In the genomic region with DNA sequence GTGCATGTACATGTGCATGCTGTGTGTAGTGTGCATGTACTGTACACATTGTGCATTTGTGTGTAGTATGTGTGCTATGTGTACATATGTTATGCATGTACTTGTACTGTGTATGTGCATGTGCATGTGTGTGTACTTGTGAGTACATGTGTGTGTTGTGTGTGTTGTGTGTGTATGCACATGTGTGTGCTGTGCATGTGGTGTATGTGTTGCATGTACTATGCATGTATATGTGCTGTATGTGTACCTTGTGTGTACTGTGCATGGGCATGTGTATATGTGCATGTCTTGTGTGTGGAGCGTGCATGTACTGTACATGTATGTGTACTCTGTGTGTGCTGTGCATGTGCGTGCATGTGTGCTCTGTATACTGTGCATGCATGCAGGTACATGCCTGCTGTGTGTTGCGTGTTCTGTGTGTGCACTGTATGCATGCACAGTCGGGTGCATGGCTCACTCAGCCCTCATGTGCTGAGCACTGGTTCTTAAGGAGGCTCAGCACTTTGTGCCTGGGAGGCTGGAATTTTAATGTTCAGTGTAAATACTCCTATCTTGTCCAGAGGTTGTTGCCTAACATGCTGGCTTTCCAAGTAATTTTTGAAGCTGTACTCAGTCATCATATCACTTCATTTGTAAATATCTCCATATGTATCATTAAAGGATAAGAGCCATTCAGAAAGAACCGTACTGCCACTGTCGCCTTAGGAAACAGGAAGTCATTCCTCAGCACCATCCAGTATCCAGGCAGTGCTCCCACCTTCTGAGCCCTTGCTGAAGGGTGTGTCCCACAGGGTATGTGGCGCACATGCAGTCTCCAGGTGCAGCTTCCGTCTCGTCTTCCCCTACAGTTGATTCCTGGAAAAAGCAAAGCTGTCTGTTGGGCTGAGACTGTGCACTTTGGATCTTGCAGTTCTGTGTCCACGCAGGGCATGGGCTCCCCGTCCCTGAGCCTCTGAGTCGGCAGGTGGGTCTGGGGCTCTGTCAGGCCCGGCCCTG, we compare ENCODE assay signal across 20 cellular contexts. TPM values are rescaled to one million over a fixed set of nuclear protein-coding genes. Genes with fewer than 3 reads are reported as not detected.
A peak's percentile ranks its signal among the peaks of the same experiment; 100 is the strongest.
DNase-seq lines count a peak whose midpoint lies in the region; ATAC-seq and TF ChIP-seq lines count a peak whose summit lies in the region.
"Had no signal": no experiment of that assay in that cellular context is flagged by ENCODE, and none has a peak within 500 bp of the region (broad histone marks: within the 10 kb centered on the region; RNA-seq: fewer than 3 reads in every experiment).

No MANE protein-coding gene starts in this region.

- no peak for DNase-seq in CD4-positive, CD25-positive, alpha-beta regulatory T cell
- no peak for DNase-seq in CD8-positive, alpha-beta T cell
- DNase-seq in T-cell (no peak), mucosa of descending colon (peak in 1 of 3 donors; percentile 46), cortex of kidney (lab: John Stamatoyannopoulos, UW) (no peak)
- no peak for DNase-seq in stimulated activated CD4-positive, alpha-beta T cell treated with anti-CD3 and anti-CD28 coated beads, Interleukin-4, amount 100 ng/mL, for 24 hours
- DNase-seq: amygdala, GDM1, glutamatergic neuron, NCI-H1694, occipital lobe, RPMI8226, uterus had no signal

- peak overlapping the region; percentile 23 for H3K4me3 ChIP-seq in CD4-positive, CD25-positive, alpha-beta regulatory T cell (ENCODE audit: low read depth, low read length)
- H3K4me3 ChIP-seq in CD8-positive, alpha-beta T cell (ENCODE audit: low read depth, low read length) = no peak overlapping the region
- no peak overlapping the region for H3K4me3 ChIP-seq in mucosa of descending colon
- H3K4me3 ChIP-seq: GM12878, right atrium auricular region, uterus had no signal

- H3K36me3 Mint-ChIP-seq in CD4-positive, CD25-positive, alpha-beta regulatory T cell = peaks cover 15% of the 10 kb centered on the region
- H3K36me3 Mint-ChIP-seq in CD8-positive, alpha-beta T cell = peaks cover 32% of the 10 kb centered on the region
- peaks cover 23% of the 10 kb centered on the region for H3K36me3 Mint-ChIP-seq in T-cell

- CTCF ChIA-PET in CD8-positive, alpha-beta T cell (lab: Charles Lee) = interaction anchor here (2.3 to 12.5 kb wide), 2 partner anchors 7 to 183 kb away, joined by 8 to 264 read pairs; a partner anchor contains a TSS
- CTCF ChIA-PET in T-cell (lab: Charles Lee) = no interaction called here

- POLR2A ChIA-PET in CD8-positive, alpha-beta T cell (lab: Charles Lee) = interaction anchor here (1.0 to 3.0 kb wide), 5 partner anchors 7 to 102 kb away, joined by 3 to 24 read pairs (median 4); no protein-coding TSS in a partner anchor
- POLR2A ChIA-PET in T-cell (lab: Charles Lee) = no interaction called here

- TF ChIP-seq CTCF in CD8-positive, alpha-beta T cell (IDR thresholded peaks at IDR 0.05) = no peak
- no peak for TF ChIP-seq CTCF in mucosa of descending colon (IDR thresholded peaks at IDR 0.05)

- H3K27ac Mint-ChIP-seq in CD4-positive, CD25-positive, alpha-beta regulatory T cell = peak overlapping the region; percentile 73 to 91 (median 90)
- peak overlapping the region; percentile 60 for H3K27ac Mint-ChIP-seq in CD8-positive, alpha-beta T cell
- peak overlapping the region; percentile 91 to 95 for H3K27ac Mint-ChIP-seq in T-cell

- peak overlapping the region in 3 of 4 donors; percentile 61 to 79 (median 76) for H3K4me3 Mint-ChIP-seq in CD4-positive, CD25-positive, alpha-beta regulatory T cell
- peak overlapping the region; percentile 64 for H3K4me3 Mint-ChIP-seq in CD8-positive, alpha-beta T cell
- H3K4me3 Mint-ChIP-seq in T-cell = peak overlapping the region in 2 of 3 donors; percentile 25 to 77

- ATAC-seq in CD4-positive, CD25-positive, alpha-beta regulatory T cell (ENCODE audit: low read depth in 2 of 2) = no peak
- ATAC-seq in CD8-positive, alpha-beta T cell = no peak
- no peak for ATAC-seq in T-cell (replicated peaks in 1 of 4)
- ATAC-seq in mucosa of descending colon = peak; percentile 8
- ATAC-seq in HG02642 (IDR thresholded peaks at IDR 0.05; ENCODE audit: poor library complexity, unreplicated experiment) = no peak
- ATAC-seq: GM12878 had no signal

- intact Hi-C loops in CD8-positive, alpha-beta T cell (cut with DNase I, micrococcal nuclease) = loop anchor here (2.0 to 10.0 kb wide), 2 partner anchors 315 to 317 kb away; a partner anchor contains a TSS
- intact Hi-C loops in mucosa of descending colon (cut with DNase I, micrococcal nuclease) = loop anchor here in 1 of 2 donors (10.0 kb wide), 1 partner anchor 283 kb away; no protein-coding TSS in a partner anchor

- no peak overlapping the region for H3K27ac ChIP-seq in CD4-positive, CD25-positive, alpha-beta regulatory T cell (ENCODE audit: insufficient read depth, low read length, poor library complexity, severe bottlenecking)
- no peak overlapping the region for H3K27ac ChIP-seq in CD8-positive, alpha-beta T cell (ENCODE audit: low read depth, low read length)
- H3K27ac ChIP-seq: right atrium auricular region, uterus had no signal

- H3K4me1 Mint-ChIP-seq in CD4-positive, CD25-positive, alpha-beta regulatory T cell = peaks cover 10 to 58% (median 38%) of the 10 kb centered on the region in 4 donors
- peaks cover 68% of the 10 kb centered on the region for H3K4me1 Mint-ChIP-seq in CD8-positive, alpha-beta T cell (ENCODE audit: low read depth)
- peaks cover 56 to 70% (median 58%) of the 10 kb centered on the region in 3 donors for H3K4me1 Mint-ChIP-seq in T-cell

- peaks cover 49% of the 10 kb centered on the region for H3K4me1 ChIP-seq in CD4-positive, CD25-positive, alpha-beta regulatory T cell (ENCODE audit: control insufficient read depth, insufficient read depth, low read length, poor library complexity, severe bottlenecking)
- H3K4me1 ChIP-seq in CD8-positive, alpha-beta T cell (ENCODE audit: insufficient read depth, low read length) = peaks cover 60% of the 10 kb centered on the region
- peaks cover 10% of the 10 kb centered on the region for H3K4me1 ChIP-seq in mucosa of descending colon (ENCODE audit: low read depth)

- no peaks in the 10 kb centered on the region for H3K27me3 Mint-ChIP-seq in CD4-positive, CD25-positive, alpha-beta regulatory T cell
- H3K27me3 Mint-ChIP-seq in CD8-positive, alpha-beta T cell (ENCODE audit: low read depth) = no peaks in the 10 kb centered on the region
- H3K27me3 Mint-ChIP-seq in T-cell = no peaks in the 10 kb centered on the region

- peaks cover 5% of the 10 kb centered on the region for H3K36me3 ChIP-seq in CD4-positive, CD25-positive, alpha-beta regulatory T cell (ENCODE audit: control insufficient read depth, insufficient read depth, low read length)
- H3K36me3 ChIP-seq in CD8-positive, alpha-beta T cell (ENCODE audit: insufficient read depth, low read length) = peaks cover 6% of the 10 kb centered on the region
- peaks cover 3% of the 10 kb centered on the region for H3K36me3 ChIP-seq in mucosa of descending colon (ENCODE audit: low read depth)
- H3K36me3 ChIP-seq: uterus had no signal

- H3K9me3 Mint-ChIP-seq in CD4-positive, CD25-positive, alpha-beta regulatory T cell = no peaks in the 10 kb centered on the region
- no peaks in the 10 kb centered on the region for H3K9me3 Mint-ChIP-seq in CD8-positive, alpha-beta T cell
- no peaks in the 10 kb centered on the region for H3K9me3 Mint-ChIP-seq in T-cell

- no peaks in the 10 kb centered on the region for H3K27me3 ChIP-seq in CD4-positive, CD25-positive, alpha-beta regulatory T cell (ENCODE audit: control insufficient read depth, insufficient read depth, low read length)
- H3K27me3 ChIP-seq in CD8-positive, alpha-beta T cell (ENCODE audit: insufficient read depth, low read length) = no peaks in the 10 kb centered on the region
- H3K27me3 ChIP-seq: right atrium auricular region, uterus had no signal

- no peaks in the 10 kb centered on the region for H3K9me3 ChIP-seq in CD4-positive, CD25-positive, alpha-beta regulatory T cell (ENCODE audit: control insufficient read depth in 2 of 2, low read length in 2 of 2)
- no peaks in the 10 kb centered on the region for H3K9me3 ChIP-seq in CD8-positive, alpha-beta T cell (ENCODE audit: low read length)
- no peaks in the 10 kb centered on the region for H3K9me3 ChIP-seq in mucosa of descending colon
- H3K9me3 ChIP-seq: right atrium auricular region, uterus had no signal

RNA-seq across cellular contexts. Expression of a gene that starts 32.5 kb away (rescaled TPM):
- total RNA-seq in CD4-positive, CD25-positive, alpha-beta regulatory T cell = 26.3 TPM
- 10 to 100 TPM; 47.0 to 60.1 (median 52.0) TPM for polyA plus RNA-seq in CD4-positive, CD25-positive, alpha-beta regulatory T cell
- 10 to 100 TPM; 11.0 to 13.8 TPM for total RNA-seq in CD8-positive, alpha-beta T cell
- total RNA-seq in T-cell (10 to 100 TPM; 20.1 to 35.6 (median 30.7) TPM), mucosa of descending colon (10 to 100 TPM; 16.4 to 31.9 (median 27.6) TPM)

RNA-seq across cellular contexts. Expression of a gene that starts 32.6 kb away (rescaled TPM):
- total RNA-seq in CD4-positive, CD25-positive, alpha-beta regulatory T cell = 9.7 TPM
- polyA plus RNA-seq in CD4-positive, CD25-positive, alpha-beta regulatory T cell = 10 to 100 TPM; 22.3 to 28.9 (median 26.8) TPM
- total RNA-seq in CD8-positive, alpha-beta T cell = 1 to 10 TPM; 7.4 to 9.5 TPM
- total RNA-seq in T-cell (10 to 100 TPM; 10.8 to 35.1 (median 33.5) TPM), mucosa of descending colon (10 to 100 TPM; 12.3 to 18.1 (median 13.8) TPM)

RNA-seq across cellular contexts. Expression of a gene that starts 47.8 kb away (rescaled TPM):
- total RNA-seq in CD4-positive, CD25-positive, alpha-beta regulatory T cell = not detected
- not detected for polyA plus RNA-seq in CD4-positive, CD25-positive, alpha-beta regulatory T cell
- total RNA-seq in CD8-positive, alpha-beta T cell = not detected
- not detected for total RNA-seq in T-cell
- total RNA-seq in mucosa of descending colon = not detected
- total RNA-seq: fibroblast of lung, GM12878, liver, MCF 10A, mucosa of gallbladder, occipital lobe, right atrium auricular region, uterus had no signal
- polyA plus RNA-seq: fibroblast of lung, GM12878, liver had no signal
